ENCODE assay signal across 9 cellular contexts in the genomic region with DNA sequence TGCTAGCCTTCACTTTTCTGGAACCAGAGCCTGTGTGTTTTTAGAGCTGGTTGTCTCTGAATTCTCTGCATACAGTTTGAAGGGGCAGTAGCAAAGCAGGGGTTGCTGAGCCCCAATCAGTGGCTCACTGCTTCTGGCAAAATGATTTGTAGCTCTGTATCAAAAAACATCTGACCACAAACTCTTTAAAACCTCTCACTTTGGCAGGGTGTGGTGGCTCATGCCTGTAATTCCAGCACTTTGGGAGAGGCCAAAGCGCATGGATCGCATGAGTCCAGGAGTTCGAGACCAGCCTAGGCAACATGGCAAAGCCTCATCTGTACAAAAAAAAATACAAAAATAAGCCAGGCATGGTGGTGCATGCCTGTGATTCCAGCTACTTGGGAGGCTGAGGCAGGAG. TPM values are rescaled to one million over a fixed set of nuclear protein-coding genes. Genes with fewer than 3 reads are reported as not detected.
DNase-seq lines count a peak whose midpoint lies in the region; TF ChIP-seq lines count a peak whose summit lies in the region.
"Had no signal": no experiment of that assay in that cellular context is flagged by ENCODE, and none has a peak within 500 bp of the region (broad histone marks: within the 10 kb centered on the region; RNA-seq: fewer than 3 reads in every experiment).

No MANE protein-coding gene starts in this region.

- no TSS peak for BruUV-seq in Calu3 (replicated peaks; lab: Mats Ljungman, UMichigan)

- no peak overlapping the region for H3K27ac Mint-ChIP-seq in Calu3 (ENCODE audit: unreplicated experiment)

- no peak for TF ChIP-seq CTCF in Calu3 (IDR thresholded peaks at IDR 0.05; ENCODE audit: unreplicated experiment)
- TF ChIP-seq CTCF in neutrophil (IDR thresholded peaks at IDR 0.05): no peak

- peak overlapping the region; percentile 86 to 98 for H3K4me3 ChIP-seq in duodenal mucosa (ENCODE audit: low read depth in 1 of 2, low read length in 2 of 2)
- peak overlapping the region in 1 of 2 experiments; percentile 94 for H3K4me3 ChIP-seq in neutrophil (ENCODE audit: low read depth in 1 of 2, low read length in 1 of 2)

- no peak for DNase-seq in Calu3
- peak; percentile 19 for DNase-seq in LHCN-M2 (ENCODE audit: low read depth)
- no peak for DNase-seq in GOT3 (lab: John Stamatoyannopoulos, UW)
- DNase-seq in stimulated activated naive CD4-positive, alpha-beta T cell (lab: John Stamatoyannopoulos, UW): no peak
- DNase-seq in activated CD8-positive, alpha-beta memory T cell treated with anti-CD3 and anti-CD28 coated beads, Interleukin-2, amount 50 U/mL, for 48 hours: no peak
- DNase-seq: activated CD4-positive, CD25-positive, alpha-beta regulatory T cell; body of pancreas had no signal

- H3K4me1 ChIP-seq in duodenal mucosa (ENCODE audit: control insufficient read depth in 1 of 2, insufficient read depth in 2 of 2, low read length in 2 of 2) (peaks cover 22 to 27% of the 10 kb centered on the region in 2 donors), neutrophil (ENCODE audit: control insufficient read depth in 1 of 2, insufficient read depth in 1 of 2, low read depth in 1 of 2, low read length in 1 of 2) (peaks cover 67 to 69% of the 10 kb centered on the region in 2 experiments)

- peak overlapping the region; percentile 97 for H3K4me3 Mint-ChIP-seq in Calu3 (ENCODE audit: low read depth, unreplicated experiment)

- no peaks in the 10 kb centered on the region for H3K9me3 Mint-ChIP-seq in Calu3 (ENCODE audit: low read depth, unreplicated experiment)

- H3K36me3 ChIP-seq in duodenal mucosa (ENCODE audit: control insufficient read depth in 1 of 2, insufficient read depth in 2 of 2, low read length in 2 of 2) (no peaks in the 10 kb centered on the region), neutrophil (no peaks in the 10 kb centered on the region)

- CTCF ChIA-PET in Calu3 (lab: Charles Lee): interaction anchor here (1.5 kb wide), 1 partner anchor 19 kb away, joined by 3 read pairs; no protein-coding TSS in a partner anchor

- intact Hi-C loops in Calu3 (cut with micrococcal nuclease; ENCODE audit: unreplicated experiment): no loop called here

- no peaks in the 10 kb centered on the region for H3K27me3 ChIP-seq in duodenal mucosa (ENCODE audit: control insufficient read depth in 1 of 2, insufficient read depth in 2 of 2, low read length in 2 of 2)
- H3K27me3 ChIP-seq in neutrophil: no peaks in the 10 kb centered on the region
- H3K27me3 ChIP-seq: body of pancreas had no signal

- H3K27me3 Mint-ChIP-seq in Calu3 (ENCODE audit: unreplicated experiment): no peaks in the 10 kb centered on the region

- H3K36me3 Mint-ChIP-seq in Calu3 (ENCODE audit: insufficient read depth, unreplicated experiment): peaks cover 19% of the 10 kb centered on the region

- H3K9me3 ChIP-seq in duodenal mucosa (ENCODE audit: control insufficient read depth in 1 of 2, low read length in 2 of 2) (no peaks in the 10 kb centered on the region), neutrophil (no peaks in the 10 kb centered on the region)
- H3K9me3 ChIP-seq: body of pancreas had no signal

- no peak overlapping the region for H3K9ac ChIP-seq in duodenal mucosa (ENCODE audit: low read depth in 1 of 2, low read length in 2 of 2)

- H3K27ac ChIP-seq in duodenal mucosa (ENCODE audit: low read depth, low read length) (no peak overlapping the region), neutrophil (peak overlapping the region; percentile 91)

- H3K4me1 Mint-ChIP-seq in Calu3 (ENCODE audit: low read depth, unreplicated experiment): peaks cover 33% of the 10 kb centered on the region

RNA-seq across cellular contexts. Expression of a gene that starts 28.3 kb away (rescaled TPM):
- 44.7 and 47.6 TPM in 2 replicates for total RNA-seq in Calu3 (2022)
- total RNA-seq in LHCN-M2 (2014; rRNA removed): 25.8 and 40.0 TPM in 2 replicates
- polyA plus RNA-seq in LHCN-M2 (2012): 6.1 TPM
